Comparison of ENCODE assay signal across 8 cellular contexts in the genomic region with DNA sequence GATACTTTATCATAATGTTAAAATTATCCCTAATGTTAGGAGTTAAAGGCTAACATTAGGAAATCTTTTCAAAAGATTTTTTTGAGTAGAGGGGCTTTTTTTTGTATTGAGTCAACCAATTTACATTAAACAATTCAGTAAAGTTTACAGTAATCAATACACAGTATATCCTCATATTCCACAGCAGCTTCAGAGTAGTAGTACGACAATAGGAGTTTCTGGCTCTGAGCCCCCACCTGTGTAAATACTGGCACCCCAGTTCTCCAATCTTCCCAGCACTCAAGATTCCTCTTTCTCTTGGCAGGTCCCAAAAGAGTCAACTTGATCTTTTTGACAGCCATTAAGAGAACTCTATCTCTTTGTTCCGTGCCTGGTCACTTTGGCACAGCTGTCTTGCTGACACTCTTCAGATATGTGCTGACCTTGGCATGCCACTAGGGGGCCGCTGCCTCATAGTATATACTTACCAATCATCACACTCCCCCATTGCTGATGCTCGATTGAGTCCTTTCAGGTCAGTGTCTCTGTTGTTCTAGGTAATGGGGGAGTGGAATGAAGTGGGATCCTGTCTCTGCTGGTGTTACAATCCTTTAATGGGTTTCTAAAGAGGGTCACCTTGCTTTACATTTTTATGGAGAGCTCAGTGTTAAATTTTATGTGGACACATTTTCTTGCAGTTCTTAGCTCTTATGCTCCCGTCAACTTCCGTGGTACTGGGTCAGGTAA. TPM values are rescaled to one million over a fixed set of nuclear protein-coding genes. Genes with fewer than 3 reads are reported as not detected.
A peak's percentile ranks its signal among the peaks of the same experiment; 100 is the strongest.
DNase-seq lines count a peak whose midpoint lies in the region; ATAC-seq and TF ChIP-seq lines count a peak whose summit lies in the region.

No MANE protein-coding gene starts in this region.

- H3K36me3 ChIP-seq in neutrophil (no peaks in the 10 kb centered on the region), testis (ENCODE audit: low read depth, missing control alignments) (no peaks in the 10 kb centered on the region)

- H3K4me1 ChIP-seq in neutrophil (ENCODE audit: control insufficient read depth in 1 of 2, insufficient read depth in 1 of 2, low read depth in 1 of 2, low read length in 1 of 2) (peaks cover 12 to 26% of the 10 kb centered on the region in 2 experiments), testis (no peaks in the 10 kb centered on the region)

- no peaks in the 10 kb centered on the region for H3K9me3 ChIP-seq in neutrophil
- no peaks in the 10 kb centered on the region for H3K9me3 ChIP-seq in testis

- ATAC-seq in GM21423 (IDR thresholded peaks at IDR 0.05; ENCODE audit: unreplicated experiment): peak; percentile 98
- peak; percentile 99 to 100 for ATAC-seq in activated T-cell treated with anti-CD3 and anti-CD28 coated beads, Interleukin-2, amount 50 U/mL, for 4 hours

- TF ChIP-seq CTCF in neutrophil (IDR thresholded peaks at IDR 0.05) (peak; percentile 88), testis (IDR thresholded peaks at IDR 0.05) (peak; percentile 59 to 83 (median 63))

- no peaks in the 10 kb centered on the region for H3K9me3 Mint-ChIP-seq in activated T-cell treated with anti-CD3 and anti-CD28 coated beads, Interleukin-2, amount 50 U/mL, for 4 hours

- H3K27me3 ChIP-seq in neutrophil (no peaks in the 10 kb centered on the region), testis (no peaks in the 10 kb centered on the region)

- WGBS in testis, 2 donors: 53 to 54% methylated on average over 6 of the region's 6 CpGs

- no peaks in the 10 kb centered on the region for H3K36me3 Mint-ChIP-seq in activated T-cell treated with anti-CD3 and anti-CD28 coated beads, Interleukin-2, amount 50 U/mL, for 4 hours (ENCODE audit: insufficient read depth)

- intact Hi-C loops in testis (cut with DNase I; ENCODE audit: low total_unique reads): no loop called here

- no peak for TF ChIP-seq POLR2A in testis (IDR thresholded peaks at IDR 0.05)

- peaks cover 14% of the 10 kb centered on the region for H3K4me1 Mint-ChIP-seq in activated T-cell treated with anti-CD3 and anti-CD28 coated beads, Interleukin-2, amount 50 U/mL, for 4 hours (ENCODE audit: low read depth)

- H3K27me3 Mint-ChIP-seq in activated T-cell treated with anti-CD3 and anti-CD28 coated beads, Interleukin-2, amount 50 U/mL, for 4 hours (ENCODE audit: low read depth): no peaks in the 10 kb centered on the region

- no peak overlapping the region for H3K4me3 Mint-ChIP-seq in activated T-cell treated with anti-CD3 and anti-CD28 coated beads, Interleukin-2, amount 50 U/mL, for 4 hours

- DNase-seq in DMS114 treated with DMSO at 0.1 percent for 48 hours (lab: John Stamatoyannopoulos, UW; ENCODE audit: unreplicated experiment) (peak; percentile 1), HT1080 (ENCODE audit: low read depth) (peak; percentile 45), OCI-M2 (lab: John Stamatoyannopoulos, UW; ENCODE audit: unreplicated experiment) (peak; percentile 6), fibroblast of peridontal ligament (ENCODE audit: extremely low read depth) (peak; percentile 63), testis (peak; percentile 86)
- peak; percentile 69 for DNase-seq in activated T-cell treated with anti-CD3 and anti-CD28 coated beads, Interleukin-2, amount 50 U/mL, for 4 hours

- H3K27ac ChIP-seq in neutrophil: peak overlapping the region; percentile 44
- H3K27ac ChIP-seq in testis: no peak overlapping the region

- H3K4me3 ChIP-seq in neutrophil (ENCODE audit: low read depth in 1 of 2, low read length in 1 of 2) (no peak overlapping the region), testis (no peak overlapping the region)

RNA-seq across cellular contexts. Expression of a gene that starts 19.5 kb away (rescaled TPM):
- 83.8 and 108 TPM in 2 replicates for total RNA-seq in HT1080 (2014; rRNA removed; shearing (Covaris generic))
- polyA plus RNA-seq in HT1080 (2015; cell fraction: cytosol; rRNA removed): 252 and 311 TPM in 2 replicates
- 69.4 and 71.5 TPM in 2 replicates for polyA plus RNA-seq in HT1080 (2015; cell fraction: nucleus; rRNA removed)
- total RNA-seq in activated T-cell treated with anti-CD3 and anti-CD28 coated beads, Interleukin-2, amount 50 U/mL, for 4 hours: 100 to 1,000 TPM; 108 to 123 (median 114) TPM
- 100 to 1,000 TPM; 261 to 288 TPM for total RNA-seq in testis
- polyA plus RNA-seq in testis (ENCODE audit: insufficient read depth, low read depth, low replicate concordance): 259 TPM

Comparison
In these comparisons a context has a peak if more than half of its experiments do, and no peak if none do; other contexts are left out.
1. DNase-seq: peak in every context shown above with its lines; median percentile 86 in testis; 69 in activated T-cell treated with anti-CD3 and anti-CD28 coated beads, Interleukin-2, amount 50 U/mL, for 4 hours; 63 in fibroblast of peridontal ligament; 45 in HT1080; 6 in OCI-M2; 1 in DMS114 treated with DMSO at 0.1 percent for 48 hours.